Comparison of ENCODE assay signal across 16 cellular contexts in the genomic region with DNA sequence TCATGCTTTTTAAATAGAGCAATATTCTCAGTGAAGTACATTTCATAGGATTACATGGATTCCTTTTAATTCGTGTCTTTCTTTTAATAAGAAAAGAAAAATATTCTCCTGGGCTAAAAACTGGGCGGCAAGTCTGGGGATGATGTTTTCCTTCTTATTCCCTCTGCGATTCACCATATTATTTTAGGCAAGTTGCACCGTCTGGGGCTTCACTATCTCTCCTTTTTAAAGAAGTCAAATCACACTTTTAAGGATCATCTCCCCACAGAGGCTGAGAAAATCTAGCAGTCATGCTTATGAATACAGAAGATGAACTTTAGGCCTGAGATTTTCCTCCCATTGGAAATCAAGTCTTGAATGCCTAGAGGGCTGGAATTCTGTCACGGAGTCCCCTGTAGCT.
DNase-seq lines count a peak whose midpoint lies in the region; ATAC-seq and TF ChIP-seq lines count a peak whose summit lies in the region.
"Had no signal": no experiment of that assay in that cellular context is flagged by ENCODE, and none has a peak within 500 bp of the region (broad histone marks: within the 10 kb centered on the region; RNA-seq: fewer than 3 reads in every experiment).

No MANE protein-coding gene starts in this region.

- POLR2A ChIA-PET in Panc1 (lab: Charles Lee) = no interaction called here

- H3K36me3 ChIP-seq in right atrium auricular region = no peaks in the 10 kb centered on the region
- no peaks in the 10 kb centered on the region for H3K36me3 ChIP-seq in Panc1 (ENCODE audit: control insufficient read depth, insufficient read depth, low read length)
- H3K36me3 ChIP-seq in vagina = no peaks in the 10 kb centered on the region
- no peaks in the 10 kb centered on the region for H3K36me3 ChIP-seq in sigmoid colon
- H3K36me3 ChIP-seq: BLaER1 had no signal

- 90 to 94% methylated on average over 5 of the region's 5 CpGs for WGBS in sigmoid colon, 2 donors

- H3K27me3 ChIP-seq in right atrium auricular region (no peaks in the 10 kb centered on the region), Panc1 (ENCODE audit: control insufficient read depth, insufficient read depth, low read length) (no peaks in the 10 kb centered on the region), vagina (no peaks in the 10 kb centered on the region), sigmoid colon (no peaks in the 10 kb centered on the region)
- H3K27me3 ChIP-seq: BLaER1 had no signal

- TF ChIP-seq POLR2A in vagina (IDR thresholded peaks at IDR 0.05) = no peak
- no peak for TF ChIP-seq POLR2A in sigmoid colon (IDR thresholded peaks at IDR 0.05)

- H3K4me3 ChIP-seq in right atrium auricular region = no peak overlapping the region
- no peak overlapping the region for H3K4me3 ChIP-seq in Panc1 (ENCODE audit: low read depth in 2 of 2, low read length in 2 of 2)
- no peak overlapping the region for H3K4me3 ChIP-seq in vagina
- H3K4me3 ChIP-seq in sigmoid colon = no peak overlapping the region
- H3K4me3 ChIP-seq: BLaER1, GM23248 had no signal

- peaks cover 20% of the 10 kb centered on the region for H3K4me1 Mint-ChIP-seq in osteocyte (ENCODE audit: unreplicated experiment)
- H3K4me1 Mint-ChIP-seq: CD4-positive, CD25-positive, alpha-beta regulatory T cell had no signal

- ATAC-seq in Right ventricle myocardium inferior (peak; percentile 40), Panc1 (no peak)
- ATAC-seq: HCT116 had no signal

- H3K4me1 ChIP-seq in right atrium auricular region = no peaks in the 10 kb centered on the region
- H3K4me1 ChIP-seq in Panc1 (ENCODE audit: control insufficient read depth, insufficient read depth, low read length) = peaks cover 2% of the 10 kb centered on the region; the same call in 1 of the 2 replicates
- H3K4me1 ChIP-seq in vagina = peaks cover under 1% of the 10 kb centered on the region
- peaks cover 0 to 25% (median 5%) of the 10 kb centered on the region in 4 donors for H3K4me1 ChIP-seq in sigmoid colon
- H3K4me1 ChIP-seq: BLaER1 had no signal

- no peaks in the 10 kb centered on the region for H3K36me3 Mint-ChIP-seq in osteocyte (ENCODE audit: unreplicated experiment)
- H3K36me3 Mint-ChIP-seq: CD4-positive, CD25-positive, alpha-beta regulatory T cell had no signal

- no peak overlapping the region for H3K4me3 Mint-ChIP-seq in osteocyte (ENCODE audit: unreplicated experiment)
- H3K4me3 Mint-ChIP-seq: CD4-positive, CD25-positive, alpha-beta regulatory T cell had no signal

- BruUV-seq in Panc1 (replicated peaks; lab: Mats Ljungman, UMichigan) = no TSS peak

- H3K9me3 ChIP-seq in right atrium auricular region (no peaks in the 10 kb centered on the region), Panc1 (ENCODE audit: control insufficient read depth, insufficient read depth, low read depth, low read length) (peaks cover 3% of the 10 kb centered on the region; the same call in 1 of the 2 replicates), vagina (no peaks in the 10 kb centered on the region), sigmoid colon (no peaks in the 10 kb centered on the region)
- H3K9me3 ChIP-seq: BLaER1 had no signal

- CTCF ChIA-PET in Panc1 (lab: Charles Lee) = no interaction called here

- DNase-seq in Right ventricle myocardium inferior (ENCODE audit: missing footprints) (no peak), right atrium auricular region (ENCODE audit: low spot score) (no peak), Panc1 (ENCODE audit: low read depth, low spot score) (no peak), osteocyte (ENCODE audit: extremely low spot score, unreplicated experiment) (no peak), vagina (ENCODE audit: extremely low spot score in 2 of 2) (no peak), KBM-7 (no peak), sigmoid colon (no peak)
- DNase-seq: 8988T; AML-193; CD4-positive, CD25-positive, alpha-beta regulatory T cell; DMS53; GF-D8; GM23248 had no signal

- H3K27me3 Mint-ChIP-seq in osteocyte (ENCODE audit: unreplicated experiment) = no peaks in the 10 kb centered on the region

- TF ChIP-seq CTCF in right atrium auricular region (IDR thresholded peaks at IDR 0.05) (no peak), Panc1 (IDR thresholded peaks at IDR 0.05) (no peak), osteocyte (IDR thresholded peaks at IDR 0.05) (no peak), vagina (IDR thresholded peaks at IDR 0.05) (no peak), sigmoid colon (IDR thresholded peaks at IDR 0.05) (no peak)

- H3K27ac ChIP-seq in right atrium auricular region (no peak overlapping the region), Panc1 (ENCODE audit: low read length) (peak overlapping the region; percentile 44; the same call in 1 of the 2 replicates), vagina (peak overlapping the region; percentile 62), sigmoid colon (no peak overlapping the region)
- H3K27ac ChIP-seq: BLaER1, GM23248, HL-60 had no signal

- no peak for TF ChIP-seq EP300 in sigmoid colon (IDR thresholded peaks at IDR 0.05)

- intact Hi-C loops in Right ventricle myocardium inferior (cut with DNase I) = no loop called here
- intact Hi-C loops in Panc1 (cut with micrococcal nuclease; ENCODE audit: unreplicated experiment) = no loop called here
- intact Hi-C loops in vagina (cut with DNase I) = loop anchor here (10.0 kb wide), 2 partner anchors 65 to 125 kb away; no protein-coding TSS in a partner anchor
- intact Hi-C loops in sigmoid colon (cut with DNase I) = no loop called here

- H3K27ac Mint-ChIP-seq in osteocyte (ENCODE audit: unreplicated experiment) = peak overlapping the region; percentile 48
- H3K27ac Mint-ChIP-seq: CD4-positive, CD25-positive, alpha-beta regulatory T cell had no signal

- in situ Hi-C loops in Panc1 (cut with HindIII; ENCODE audit: low pct_unique_long_range_greater_than_20kb, low sequenced_read_pairs) = no loop called here
- in situ Hi-C loops in KBM-7 (cut with MboI; ENCODE audit: low pct_unique_long_range_greater_than_20kb, low sequenced_read_pairs) = no loop called here

- H3K9me3 Mint-ChIP-seq in osteocyte (ENCODE audit: unreplicated experiment) = no peaks in the 10 kb centered on the region

Comparison
In these comparisons a context has a peak if more than half of its experiments do, and no peak if none do; other contexts are left out.
1. H3K27ac ChIP-seq: peak in Panc1 (single experiment) and vagina (single experiment); none in right atrium auricular region (0 of 2) and sigmoid colon (0 of 4).